In the genomic region with DNA sequence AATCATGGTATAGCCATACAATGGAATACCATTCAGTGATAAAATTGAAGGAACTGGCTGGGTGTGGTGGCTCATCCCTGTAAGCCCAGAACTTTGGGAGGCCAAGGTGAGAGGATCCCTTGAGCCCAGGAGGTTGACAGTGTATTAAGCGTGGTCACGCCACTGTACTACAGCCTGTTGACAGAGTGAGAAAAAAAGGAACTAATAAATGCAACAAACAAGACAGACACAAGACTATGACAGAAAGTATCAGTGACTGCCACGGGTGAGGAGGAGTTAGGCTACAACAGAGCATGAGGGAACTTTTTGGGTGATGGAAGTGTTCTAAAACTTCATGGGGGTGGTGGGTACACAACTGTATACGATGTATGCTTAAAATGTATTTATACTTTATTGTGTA, we compare ENCODE assay signal across 9 cellular contexts. TPM values are rescaled to one million over a fixed set of nuclear protein-coding genes. Genes with fewer than 3 reads are reported as not detected.
DNase-seq lines count a peak whose midpoint lies in the region; ATAC-seq and TF ChIP-seq lines count a peak whose summit lies in the region.
"Had no signal": no experiment of that assay in that cellular context is flagged by ENCODE, and none has a peak within 500 bp of the region (broad histone marks: within the 10 kb centered on the region; RNA-seq: fewer than 3 reads in every experiment).

No MANE protein-coding gene starts in this region.

- H3K9me3 Mint-ChIP-seq in activated CD4-positive, alpha-beta T cell treated with anti-CD3 and anti-CD28 coated beads, Interleukin-2, amount 10 ng/mL, durations not matched to agents 7 days and 5 days = no peaks in the 10 kb centered on the region
- H3K9me3 Mint-ChIP-seq in endodermal cell = no peaks in the 10 kb centered on the region

- TF ChIP-seq CTCF in endodermal cell (conservative IDR thresholded peaks at IDR 0.05) = no peak

- ATAC-seq in HG03439 (IDR thresholded peaks at IDR 0.05; ENCODE audit: unreplicated experiment) = no peak

- in situ Hi-C loops in HAP-1 (cut with MboI; ENCODE audit: low sequenced_read_pairs) = no loop called here

- H3K9me3 ChIP-seq in endodermal cell (ENCODE audit: control insufficient read depth, low read length) (no peaks in the 10 kb centered on the region), skeletal muscle tissue (ENCODE audit: control insufficient read depth in 3 of 3, low read length in 3 of 3) (no peaks in the 10 kb centered on the region), HAP-1 (no peaks in the 10 kb centered on the region)

- 95% methylated on average over 3 of the region's 4 CpGs; no CpG with 5 or more reads in 1 of the 2 experiments for WGBS in endodermal cell (ENCODE audit: insufficient coverage in 1 of 2, insufficient read length in 1 of 2), 2 experiments

- H3K4me1 ChIP-seq in endodermal cell (ENCODE audit: control insufficient read depth, insufficient read depth, low read length) = no peaks in the 10 kb centered on the region
- H3K4me1 ChIP-seq in skeletal muscle tissue (ENCODE audit: control insufficient read depth in 3 of 3, insufficient read depth in 3 of 3, low read length in 3 of 3) = peaks cover 6 to 24% (median 14%) of the 10 kb centered on the region in 3 donors
- peaks cover 6% of the 10 kb centered on the region for H3K4me1 ChIP-seq in HAP-1

- H3K27ac ChIP-seq in endodermal cell (ENCODE audit: low read depth, low read length) (no peak overlapping the region), skeletal muscle tissue (ENCODE audit: low read depth, low read length) (peak overlapping the region; percentile 100)

- peak overlapping the region; percentile 33 for H3K27ac Mint-ChIP-seq in activated CD4-positive, alpha-beta T cell treated with anti-CD3 and anti-CD28 coated beads, Interleukin-2, amount 10 ng/mL, durations not matched to agents 7 days and 5 days
- H3K27ac Mint-ChIP-seq in endodermal cell = no peak overlapping the region

- H3K36me3 ChIP-seq in endodermal cell (ENCODE audit: control insufficient read depth, insufficient read depth, low read length) (no peaks in the 10 kb centered on the region), skeletal muscle tissue (ENCODE audit: control insufficient read depth in 3 of 3, insufficient read depth in 3 of 3, low read length in 3 of 3) (peaks cover 0 to 2% (median 0%) of the 10 kb centered on the region in 3 donors), HAP-1 (replicated peaks) (no peaks in the 10 kb centered on the region)

- POLR2A ChIA-PET in activated CD4-positive, alpha-beta T cell treated with anti-CD3 and anti-CD28 coated beads, Interleukin-2, amount 10 ng/mL, durations not matched to agents 7 days and 5 days (lab: Charles Lee) = no interaction called here

- CTCF ChIA-PET in activated CD4-positive, alpha-beta T cell treated with anti-CD3 and anti-CD28 coated beads, Interleukin-2, amount 10 ng/mL, durations not matched to agents 7 days and 5 days (lab: Charles Lee) = no interaction called here

- DNase-seq in activated CD4-positive, alpha-beta T cell treated with anti-CD3 and anti-CD28 coated beads, Interleukin-2, amount 10 ng/mL, durations not matched to agents 7 days and 5 days = no peak
- no peak for DNase-seq in activated CD4-positive, alpha-beta T cell treated with anti-CD3 and anti-CD28 coated beads, Interleukin-2, amount 50 U/mL, for 1 hour
- DNase-seq in NOMO-1 treated with DMSO at 0.1 percent for 48 hours (lab: John Stamatoyannopoulos, UW; ENCODE audit: unreplicated experiment) (peak; percentile 38), endodermal cell (no peak), HAP-1 (ENCODE audit: low spot score in 2 of 2) (no peak), NCI-H510A treated with DMSO at 0.1 percent for 48 hours (lab: John Stamatoyannopoulos, UW) (no peak)
- DNase-seq: activated CD4-positive, CD25-positive, alpha-beta regulatory T cell had no signal

- H3K27me3 ChIP-seq in endodermal cell (ENCODE audit: control insufficient read depth, insufficient read depth, low read length, poor library complexity, severe bottlenecking) = peaks cover 7% of the 10 kb centered on the region
- H3K27me3 ChIP-seq in skeletal muscle tissue (ENCODE audit: control insufficient read depth in 3 of 3, insufficient read depth in 3 of 3, low read length in 3 of 3) = no peaks in the 10 kb centered on the region
- H3K27me3 ChIP-seq in HAP-1 (ENCODE audit: low read depth) = no peaks in the 10 kb centered on the region

- H3K36me3 Mint-ChIP-seq in activated CD4-positive, alpha-beta T cell treated with anti-CD3 and anti-CD28 coated beads, Interleukin-2, amount 10 ng/mL, durations not matched to agents 7 days and 5 days (ENCODE audit: low read depth) = peaks cover 42% of the 10 kb centered on the region
- H3K36me3 Mint-ChIP-seq in endodermal cell (ENCODE audit: low read depth) = peaks cover 11% of the 10 kb centered on the region

- H3K4me1 Mint-ChIP-seq in activated CD4-positive, alpha-beta T cell treated with anti-CD3 and anti-CD28 coated beads, Interleukin-2, amount 10 ng/mL, durations not matched to agents 7 days and 5 days = peaks cover 38% of the 10 kb centered on the region
- H3K4me1 Mint-ChIP-seq in endodermal cell = peaks cover 13% of the 10 kb centered on the region

- peak overlapping the region; percentile 99 for H3K4me3 ChIP-seq in endodermal cell (ENCODE audit: low read length)
- H3K4me3 ChIP-seq in skeletal muscle tissue (ENCODE audit: low read length in 3 of 3) = peak overlapping the region; percentile 49 to 83 (median 80)
- no peak overlapping the region for H3K4me3 ChIP-seq in HAP-1

- no peak overlapping the region for H3K9ac ChIP-seq in endodermal cell (ENCODE audit: extremely low read depth, low read length, poor library complexity, severe bottlenecking)
- peak overlapping the region in 2 of 3 donors; percentile 99 for H3K9ac ChIP-seq in skeletal muscle tissue (ENCODE audit: low read depth in 1 of 3, low read length in 3 of 3)

- H3K4me3 Mint-ChIP-seq in activated CD4-positive, alpha-beta T cell treated with anti-CD3 and anti-CD28 coated beads, Interleukin-2, amount 10 ng/mL, durations not matched to agents 7 days and 5 days = peak overlapping the region; percentile 98
- peak overlapping the region; percentile 21 for H3K4me3 Mint-ChIP-seq in endodermal cell

- H3K27me3 Mint-ChIP-seq in activated CD4-positive, alpha-beta T cell treated with anti-CD3 and anti-CD28 coated beads, Interleukin-2, amount 10 ng/mL, durations not matched to agents 7 days and 5 days = no peaks in the 10 kb centered on the region
- no peaks in the 10 kb centered on the region for H3K27me3 Mint-ChIP-seq in endodermal cell (ENCODE audit: insufficient read depth)

RNA-seq across cellular contexts. Expression of gene FNIP1, which starts 2.2 kb away (rescaled TPM):
- 10 to 100 TPM; 24.8 to 26.1 TPM for total RNA-seq in activated CD4-positive, alpha-beta T cell treated with anti-CD3 and anti-CD28 coated beads, Interleukin-2, amount 10 ng/mL, durations not matched to agents 7 days and 5 days
- 10 to 100 TPM; 19.9 to 25.6 TPM for total RNA-seq in endodermal cell
- polyA plus RNA-seq in endodermal cell (2013, experiment 1 of 2) = 12.9 TPM
- 12.7 TPM for polyA plus RNA-seq in endodermal cell (2013, experiment 2 of 2)
- 27.1 TPM for total RNA-seq in skeletal muscle tissue
